In the genomic region with DNA sequence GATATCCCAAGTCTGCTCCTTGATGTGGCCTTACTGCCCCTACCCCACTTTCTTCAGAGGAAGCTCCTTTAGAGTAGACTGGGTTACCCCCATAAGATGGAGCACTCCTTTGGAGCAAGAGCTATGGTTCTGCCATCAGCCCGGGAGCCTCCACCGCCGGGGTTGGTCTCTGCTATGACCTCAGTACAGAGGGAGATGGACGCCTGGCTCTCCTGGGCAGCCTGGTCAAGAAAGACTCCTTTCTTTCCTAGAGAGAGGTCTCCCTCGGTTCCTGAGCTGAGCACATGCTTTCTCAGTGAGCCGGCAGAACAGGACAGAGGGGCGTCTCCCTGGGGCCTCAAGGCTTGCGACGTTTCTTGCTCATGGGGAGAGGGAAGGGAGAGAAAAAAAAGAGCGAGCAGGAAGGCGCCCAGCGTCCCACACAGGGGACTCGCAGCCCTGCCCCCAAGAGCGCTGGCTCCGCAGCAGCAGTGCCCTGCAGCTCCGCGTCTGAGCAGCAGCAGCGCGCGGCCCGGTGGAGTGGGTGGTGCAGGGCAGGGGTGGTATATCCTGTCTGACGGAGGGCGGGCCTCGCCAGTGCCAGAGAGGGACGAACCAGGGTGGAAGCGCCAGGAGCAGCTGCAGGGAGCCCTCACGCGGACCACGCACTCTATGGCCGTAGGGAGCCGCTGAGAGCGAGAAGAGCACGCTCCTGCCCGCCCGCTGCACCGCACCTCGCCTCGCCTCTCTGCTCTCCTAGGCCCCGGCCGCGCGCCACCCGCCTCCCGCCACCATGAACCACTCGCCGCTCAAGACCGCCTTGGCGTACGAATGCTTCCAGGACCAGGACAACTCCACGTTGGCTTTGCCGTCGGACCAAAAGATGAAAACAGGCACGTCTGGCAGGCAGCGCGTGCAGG, we compare ENCODE assay signal across 8 cellular contexts. TPM values are rescaled to one million over a fixed set of nuclear protein-coding genes. Genes with fewer than 3 reads are reported as not detected.
A peak's percentile ranks its signal among the peaks of the same experiment; 100 is the strongest.
DNase-seq lines count a peak whose midpoint lies in the region; ATAC-seq and FAIRE-seq lines count a peak whose summit lies in the region.

Gene PKP1, plus strand, starts transcription at position 576 of the 899 bp plus-strand sequence. Its CDS starts 197 bp downstream, at position 773.

- H3K4me3 ChIP-seq in GM23248 (peak within 1 kb of the TSS; percentile 57), small intestine (ENCODE audit: low read depth in 1 of 2, low read length in 2 of 2) (no peak within 1 kb of the TSS)

- no peaks in the 10 kb centered on the region for H3K79me2 ChIP-seq in GM23248 (ENCODE audit: insufficient read depth)

- ATAC-seq in left ventricle myocardium superior (peak; percentile 72), GM19463 (IDR thresholded peaks at IDR 0.05; ENCODE audit: unreplicated experiment) (no peak)

- intact Hi-C loops in left ventricle myocardium superior (cut with micrococcal nuclease): no loop called here

- H3K27ac ChIP-seq in GM23248 (no peak within 1 kb of the TSS), small intestine (ENCODE audit: low read depth in 1 of 2, low read length in 1 of 2) (no peak within 1 kb of the TSS)

- H3K36me3 ChIP-seq in GM23248 (ENCODE audit: low read depth) (no peaks in the 10 kb centered on the region), small intestine (ENCODE audit: control insufficient read depth in 2 of 2, insufficient read depth in 2 of 2, low read length in 2 of 2) (no peaks in the 10 kb centered on the region)

- WGBS in GM23248 (ENCODE audit: low coverage in 1 of 2, low lambda C conversion rate in 2 of 2, missing lambda C conversion rate in 2 of 2), 2 experiments: 10 to 13% methylated on average over 44 to 48 of the region's 55 CpGs
- 5% methylated on average over 48 to 55 of the region's 55 CpGs for WGBS in small intestine, 3 donors

- H3K9ac ChIP-seq in GM23248: peak within 1 kb of the TSS; percentile 34

- H3K9me3 ChIP-seq in GM23248 (ENCODE audit: low read depth) (no peaks in the 10 kb centered on the region), small intestine (ENCODE audit: control insufficient read depth, low read depth) (no peaks in the 10 kb centered on the region)

- H3K4me2 ChIP-seq in GM23248 (ENCODE audit: unreplicated experiment): peak within 1 kb of the TSS; percentile 80

- in situ Hi-C loops in GM23248 (cut with MboI): no loop called here

- H3K9me2 ChIP-seq in GM23248 (ENCODE audit: insufficient read depth): no peaks in the 10 kb centered on the region

- peak within 1 kb of the TSS; percentile 71 for H2AFZ ChIP-seq in GM23248

- H3K4me1 ChIP-seq in GM23248 (ENCODE audit: insufficient read depth) (peaks cover 14% of the 10 kb centered on the region), small intestine (ENCODE audit: control insufficient read depth in 2 of 2, insufficient read depth in 1 of 2, low read depth in 1 of 2, low read length in 1 of 2) (no peaks in the 10 kb centered on the region)

- H3F3A ChIP-seq in GM23248 (ENCODE audit: insufficient read depth): no peaks in the 10 kb centered on the region

- H4K20me1 ChIP-seq in GM23248 (ENCODE audit: insufficient read depth): no peaks in the 10 kb centered on the region

- DNase-seq in GM23248 (peak; percentile 73), left ventricle myocardium superior (peak; percentile 48), small intestine (peak; percentile 53), midbrain (lab: John Stamatoyannopoulos, UW) (no peak), inferior parietal cortex (ENCODE audit: extremely low spot score) (no peak)
- peak; percentile 68 for DNase-seq in activated CD8-positive, alpha-beta memory T cell treated with anti-CD3 and anti-CD28 coated beads, Interleukin-2, amount 50 U/mL, for 48 hours
- DNase-seq in effector CD4-positive, alpha-beta T cell: no peak

- H3K27me3 ChIP-seq in GM23248 (replicated peaks; ENCODE audit: insufficient read depth) (peaks cover 13% of the 10 kb centered on the region; the same call in 1 of the 2 replicates), small intestine (ENCODE audit: control insufficient read depth in 2 of 2, insufficient read depth in 2 of 2, low read length in 2 of 2) (peaks cover 0 to 21% of the 10 kb centered on the region in 2 donors)

- FAIRE-seq in small intestine (lab: Jason Lieb, UNC): no peak

RNA-seq across cellular contexts. Expression of gene PKP1, which starts in this region (rescaled TPM):
- total RNA-seq in GM23248 (2014; rRNA removed; shearing (Covaris generic)): 0.13 and 0.43 TPM in 2 replicates
- polyA plus RNA-seq in GM23248 (2016; fragmentation: Nextera tagmentation; extraction: Ambion mirVana) (0.06 and 0.15 TPM in 2 replicates), small intestine (under 1 TPM; 0.27 to 0.69 (median 0.45) TPM)
- total RNA-seq in left ventricle myocardium superior: 0.25 TPM

Comparison
In these comparisons a context has a peak if more than half of its experiments do, and no peak if none do; other contexts are left out.
1. Peak in DNase-seq, H3K4me3 ChIP-seq, H3K9ac ChIP-seq and H3K4me2 ChIP-seq in GM23248; RNA of the gene not detected or under 1 TPM.
2. Peak in DNase-seq and ATAC-seq in left ventricle myocardium superior; RNA of the gene not detected or under 1 TPM.
3. Peak in DNase-seq in small intestine; RNA of the gene not detected or under 1 TPM.